ENCODE assay signal across 10 cellular contexts in genomic region chr7:104985259-104985617, GRCh38. TPM values are rescaled to one million over a fixed set of nuclear protein-coding genes. Genes with fewer than 3 reads are reported as not detected.
DNase-seq lines count a peak whose midpoint lies in the region; ATAC-seq, FAIRE-seq and TF ChIP-seq lines count a peak whose summit lies in the region.
"Had no signal": no experiment of that assay in that cellular context is flagged by ENCODE, and none has a peak within 500 bp of the region (broad histone marks: within the 10 kb centered on the region; RNA-seq: fewer than 3 reads in every experiment).

No MANE protein-coding gene starts in this region.

- H3K9me3 Mint-ChIP-seq in activated T-cell treated with anti-CD3 and anti-CD28 coated beads, Interleukin-2, amount 50 U/mL, for 4 hours: no peaks in the 10 kb centered on the region
- no peaks in the 10 kb centered on the region for H3K9me3 Mint-ChIP-seq in activated CD4-positive, alpha-beta memory T cell treated with anti-CD3 and anti-CD28 coated beads for 36 hours

- POLR2A ChIA-PET in activated CD4-positive, alpha-beta memory T cell treated with anti-CD3 and anti-CD28 coated beads for 36 hours (lab: Charles Lee): interaction anchor here (3.1 to 5.8 kb wide), 2 partner anchors 26 to 42 kb away, joined by 52 to 202 read pairs; partner anchors contain the start of gene KMT2E

- H3K9me3 ChIP-seq in kidney (ENCODE audit: control insufficient read depth in 1 of 2, low read length in 2 of 2) (no peaks in the 10 kb centered on the region), suprapubic skin (no peaks in the 10 kb centered on the region)

- no peak for DNase-seq in activated T-cell treated with anti-CD3 and anti-CD28 coated beads, Interleukin-2, amount 50 U/mL, for 4 hours
- DNase-seq in activated T-cell treated with anti-CD3 and anti-CD28 coated beads, Interleukin-2, amount 50 U/mL, for 48 hours: no peak
- DNase-seq in activated CD4-positive, alpha-beta memory T cell treated with anti-CD3 and anti-CD28 coated beads for 36 hours: no peak
- DNase-seq in kidney: no peak
- DNase-seq in suprapubic skin (ENCODE audit: low spot score in 2 of 2): no peak
- DNase-seq in RPMI8226: no peak
- DNase-seq: NCI-H446 treated with DMSO at 0.1 percent for 48 hours had no signal

- H3K4me3 Mint-ChIP-seq in activated T-cell treated with anti-CD3 and anti-CD28 coated beads, Interleukin-2, amount 50 U/mL, for 4 hours: peak overlapping the region; percentile 99
- peak overlapping the region; percentile 100 for H3K4me3 Mint-ChIP-seq in activated CD4-positive, alpha-beta memory T cell treated with anti-CD3 and anti-CD28 coated beads for 36 hours

- H3K36me3 ChIP-seq in kidney (ENCODE audit: control insufficient read depth in 1 of 2, insufficient read depth in 2 of 2, low read length in 2 of 2): peaks cover 0 to 3% of the 10 kb centered on the region in 2 donors
- peaks cover under 1% of the 10 kb centered on the region for H3K36me3 ChIP-seq in suprapubic skin

- intact Hi-C loops in activated CD4-positive, alpha-beta memory T cell treated with anti-CD3 and anti-CD28 coated beads for 36 hours (cut with micrococcal nuclease): loop anchor here (2.0 kb wide), 1 partner anchor 18 kb away; no protein-coding TSS in a partner anchor
- intact Hi-C loops in kidney (cut with DNase I): no loop called here

- no peaks in the 10 kb centered on the region for H3K27me3 Mint-ChIP-seq in activated T-cell treated with anti-CD3 and anti-CD28 coated beads, Interleukin-2, amount 50 U/mL, for 4 hours (ENCODE audit: low read depth)
- no peaks in the 10 kb centered on the region for H3K27me3 Mint-ChIP-seq in activated CD4-positive, alpha-beta memory T cell treated with anti-CD3 and anti-CD28 coated beads for 36 hours

- peaks cover 6% of the 10 kb centered on the region for H3K36me3 Mint-ChIP-seq in activated T-cell treated with anti-CD3 and anti-CD28 coated beads, Interleukin-2, amount 50 U/mL, for 4 hours (ENCODE audit: insufficient read depth)
- peaks cover 26% of the 10 kb centered on the region for H3K36me3 Mint-ChIP-seq in activated CD4-positive, alpha-beta memory T cell treated with anti-CD3 and anti-CD28 coated beads for 36 hours

- H3K27ac Mint-ChIP-seq in activated CD4-positive, alpha-beta memory T cell treated with anti-CD3 and anti-CD28 coated beads for 36 hours: peak overlapping the region; percentile 100

- TF ChIP-seq EP300 in suprapubic skin (IDR thresholded peaks at IDR 0.05): no peak

- no peak for TF ChIP-seq POLR2A in suprapubic skin (IDR thresholded peaks at IDR 0.05)

- peaks cover 64% of the 10 kb centered on the region for H3K4me1 Mint-ChIP-seq in activated T-cell treated with anti-CD3 and anti-CD28 coated beads, Interleukin-2, amount 50 U/mL, for 4 hours (ENCODE audit: low read depth)
- H3K4me1 Mint-ChIP-seq in activated CD4-positive, alpha-beta memory T cell treated with anti-CD3 and anti-CD28 coated beads for 36 hours (ENCODE audit: low read depth): peaks cover 65% of the 10 kb centered on the region

- H3K27ac ChIP-seq in kidney (ENCODE audit: low read depth in 2 of 2, low read length in 2 of 2) (peak overlapping the region; percentile 99), suprapubic skin (peak overlapping the region; percentile 95)

- H3K4me3 ChIP-seq in kidney (ENCODE audit: low read length in 2 of 2) (no peak overlapping the region), suprapubic skin (no peak overlapping the region)

- no peaks in the 10 kb centered on the region for H3K27me3 ChIP-seq in suprapubic skin

- TF ChIP-seq CTCF in kidney (IDR thresholded peaks at IDR 0.05; ENCODE audit: borderline replicate concordance, extremely low read depth, insufficient read depth) (no peak), suprapubic skin (IDR thresholded peaks at IDR 0.05) (no peak)

- H3K9ac ChIP-seq in kidney (ENCODE audit: low read length in 2 of 2): peak overlapping the region in 1 of 2 donors; percentile 66

- 45% methylated on average over 1 of the region's 1 CpG for WGBS in suprapubic skin

- CTCF ChIA-PET in activated CD4-positive, alpha-beta memory T cell treated with anti-CD3 and anti-CD28 coated beads for 36 hours (lab: Charles Lee): interaction anchor here (5.5 to 8.0 kb wide), 3 partner anchors 22 to 62 kb away, joined by 52 to 80 read pairs (median 76); partner anchors contain the start of gene KMT2E

- ATAC-seq in activated T-cell treated with anti-CD3 and anti-CD28 coated beads, Interleukin-2, amount 50 U/mL, for 4 hours: no peak
- ATAC-seq in GM18520 (IDR thresholded peaks at IDR 0.05; ENCODE audit: unreplicated experiment) (no peak), HG03439 (IDR thresholded peaks at IDR 0.05; ENCODE audit: unreplicated experiment) (no peak)
- ATAC-seq: esophagus mucosa had no signal

- H3K4me1 ChIP-seq in kidney (ENCODE audit: control insufficient read depth in 1 of 2, insufficient read depth in 1 of 2, low read depth in 1 of 2, low read length in 2 of 2) (peaks cover 22 to 45% of the 10 kb centered on the region in 2 donors), suprapubic skin (peaks cover 76% of the 10 kb centered on the region)

- FAIRE-seq in kidney (lab: Jason Lieb, UNC): no peak

RNA-seq across cellular contexts. Expression of gene KMT2E, which starts 28.8 kb away (rescaled TPM):
- total RNA-seq in activated T-cell treated with anti-CD3 and anti-CD28 coated beads, Interleukin-2, amount 50 U/mL, for 4 hours: 10 to 100 TPM; 49.2 to 71.8 (median 67.4) TPM
- 10 to 100 TPM; 92.1 to 98.6 TPM for total RNA-seq in activated CD4-positive, alpha-beta memory T cell treated with anti-CD3 and anti-CD28 coated beads for 36 hours
- total RNA-seq in kidney (106 TPM), suprapubic skin (100 to 1,000 TPM in 2 of 4 donors, 10 to 100 TPM in 2; 93.9 to 208 (median 118) TPM)
- polyA plus RNA-seq in kidney (ENCODE audit: insufficient read depth, low read depth, low replicate concordance): 7.2 TPM
